In genomic region chr1:109980324-109981127, GRCh38 we compare ENCODE assay signal across 9 cellular contexts. TPM values are rescaled to one million over a fixed set of nuclear protein-coding genes. Genes with fewer than 3 reads are reported as not detected.
DNase-seq lines count a peak whose midpoint lies in the region; ATAC-seq and TF ChIP-seq lines count a peak whose summit lies in the region.
"Had no signal": no experiment of that assay in that cellular context is flagged by ENCODE, and none has a peak within 500 bp of the region (broad histone marks: within the 10 kb centered on the region; RNA-seq: fewer than 3 reads in every experiment).

No MANE protein-coding gene starts in this region.

- POLR2A ChIA-PET in activated CD4-positive, alpha-beta memory T cell treated with anti-CD3 and anti-CD28 coated beads, Interleukin-2, amount 10 ng/mL, durations not matched to agents 7 days and 5 days (lab: Charles Lee): interaction anchor here (1.1 kb wide), 1 partner anchor 204 kb away, joined by 4 read pairs; no protein-coding TSS in a partner anchor

- peak overlapping the region; percentile 17 for H3K4me2 ChIP-seq in GM23248 (ENCODE audit: unreplicated experiment)

- peaks cover 24% of the 10 kb centered on the region for H3F3A ChIP-seq in GM23248 (ENCODE audit: insufficient read depth)

- H3K9me3 ChIP-seq in GM23248 (ENCODE audit: low read depth): no peaks in the 10 kb centered on the region

- H3K4me3 Mint-ChIP-seq in activated CD4-positive, alpha-beta memory T cell treated with anti-CD3 and anti-CD28 coated beads, Interleukin-2, amount 10 ng/mL, durations not matched to agents 7 days and 5 days: no peak overlapping the region
- H3K4me3 Mint-ChIP-seq: activated CD8-positive, alpha-beta memory T cell treated with anti-CD3 and anti-CD28 coated beads, Interleukin-2, amount 10 ng/mL, durations not matched to agents 7 days and 5 days had no signal

- DNase-seq in AG10803 (ENCODE audit: low read depth) (no peak), GM23248 (no peak), left colon (peak; percentile 47 to 70)
- peak; percentile 39 for DNase-seq in activated CD4-positive, alpha-beta memory T cell treated with anti-CD3 and anti-CD28 coated beads, Interleukin-2, amount 10 ng/mL, durations not matched to agents 7 days and 5 days
- DNase-seq in effector CD8-positive, alpha-beta T cell (lab: John Stamatoyannopoulos, UW): no peak
- DNase-seq: activated CD8-positive, alpha-beta memory T cell treated with anti-CD3 and anti-CD28 coated beads, Interleukin-2, amount 10 ng/mL, durations not matched to agents 7 days and 5 days had no signal

- peak; percentile 51 for TF ChIP-seq CTCF in AG10803 (conservative IDR thresholded peaks at IDR 0.05; ENCODE audit: low read length)

- H3K4me3 ChIP-seq in AG10803 (ENCODE audit: low read length) (no peak overlapping the region), GM23248 (no peak overlapping the region)

- no peaks in the 10 kb centered on the region for H3K36me3 Mint-ChIP-seq in activated CD4-positive, alpha-beta memory T cell treated with anti-CD3 and anti-CD28 coated beads, Interleukin-2, amount 10 ng/mL, durations not matched to agents 7 days and 5 days (ENCODE audit: low read depth)
- H3K36me3 Mint-ChIP-seq: activated CD8-positive, alpha-beta memory T cell treated with anti-CD3 and anti-CD28 coated beads, Interleukin-2, amount 10 ng/mL, durations not matched to agents 7 days and 5 days had no signal

- in situ Hi-C loops in GM23248 (cut with MboI): loop anchor here (10.0 kb wide), 2 partner anchors 336 to 436 kb away; partner anchors contain the start of gene GNAI3

- no peaks in the 10 kb centered on the region for H3K9me2 ChIP-seq in GM23248 (ENCODE audit: insufficient read depth)

- H3K9ac ChIP-seq in GM23248: peak overlapping the region; percentile 27; the same call in 1 of the 2 replicates

- H3K4me1 Mint-ChIP-seq in activated CD4-positive, alpha-beta memory T cell treated with anti-CD3 and anti-CD28 coated beads, Interleukin-2, amount 10 ng/mL, durations not matched to agents 7 days and 5 days: peaks cover 11% of the 10 kb centered on the region

- peak; percentile 31 for ATAC-seq in left colon
- ATAC-seq in HG03196 (IDR thresholded peaks at IDR 0.05; ENCODE audit: unreplicated experiment): no peak
- ATAC-seq in GM19328 (IDR thresholded peaks at IDR 0.05; ENCODE audit: unreplicated experiment): no peak
- ATAC-seq in HG02852 (IDR thresholded peaks at IDR 0.05; ENCODE audit: unreplicated experiment): no peak
- ATAC-seq: activated CD8-positive, alpha-beta memory T cell treated with anti-CD3 and anti-CD28 coated beads, Interleukin-2, amount 10 ng/mL, durations not matched to agents 7 days and 5 days had no signal

- H3K27me3 ChIP-seq in GM23248 (replicated peaks; ENCODE audit: insufficient read depth): no peaks in the 10 kb centered on the region

- peaks cover 6% of the 10 kb centered on the region for H3K79me2 ChIP-seq in GM23248 (ENCODE audit: insufficient read depth)

- peaks cover 56% of the 10 kb centered on the region for H3K4me1 ChIP-seq in GM23248 (ENCODE audit: insufficient read depth)

- H3K27ac ChIP-seq in GM23248: peak overlapping the region; percentile 65

- no peak overlapping the region for H3K27ac Mint-ChIP-seq in activated CD4-positive, alpha-beta memory T cell treated with anti-CD3 and anti-CD28 coated beads, Interleukin-2, amount 10 ng/mL, durations not matched to agents 7 days and 5 days
- H3K27ac Mint-ChIP-seq: activated CD8-positive, alpha-beta memory T cell treated with anti-CD3 and anti-CD28 coated beads, Interleukin-2, amount 10 ng/mL, durations not matched to agents 7 days and 5 days had no signal

- H3K27me3 Mint-ChIP-seq in activated CD4-positive, alpha-beta memory T cell treated with anti-CD3 and anti-CD28 coated beads, Interleukin-2, amount 10 ng/mL, durations not matched to agents 7 days and 5 days: peaks cover 9% of the 10 kb centered on the region
- H3K27me3 Mint-ChIP-seq: activated CD8-positive, alpha-beta memory T cell treated with anti-CD3 and anti-CD28 coated beads, Interleukin-2, amount 10 ng/mL, durations not matched to agents 7 days and 5 days had no signal

- H2AFZ ChIP-seq in GM23248: no peak overlapping the region

- intact Hi-C loops in left colon (cut with DNase I, micrococcal nuclease): loop anchor here (5.0 to 10.0 kb wide), 2 partner anchors 203 to 436 kb away; partner anchors contain the start of gene GNAI3 (in 1 of the 2)

- H3K36me3 ChIP-seq in GM23248 (ENCODE audit: low read depth): no peaks in the 10 kb centered on the region

- H3K9me3 Mint-ChIP-seq in activated CD4-positive, alpha-beta memory T cell treated with anti-CD3 and anti-CD28 coated beads, Interleukin-2, amount 10 ng/mL, durations not matched to agents 7 days and 5 days: no peaks in the 10 kb centered on the region

- CTCF ChIA-PET in activated CD4-positive, alpha-beta memory T cell treated with anti-CD3 and anti-CD28 coated beads, Interleukin-2, amount 10 ng/mL, durations not matched to agents 7 days and 5 days (lab: Charles Lee): interaction anchor here (0.6 to 14.6 kb wide), 8 partner anchors 13 to 435 kb away, joined by 3 to 655 read pairs (median 4); partner anchors contain the start of gene GSTM4

- 73 to 74% methylated on average over 7 to 8 of the region's 8 CpGs for WGBS in GM23248 (ENCODE audit: low coverage in 1 of 2, low lambda C conversion rate in 2 of 2, missing lambda C conversion rate in 2 of 2), 2 experiments

- no peaks in the 10 kb centered on the region for H4K20me1 ChIP-seq in GM23248 (ENCODE audit: insufficient read depth)

RNA-seq across cellular contexts. Expression of gene AHCYL1, which starts 4.0 kb away (rescaled TPM):
- total RNA-seq in GM23248 (2014; rRNA removed; shearing (Covaris generic)): 47.6 and 49.3 TPM in 2 replicates
- 71.0 and 72.6 TPM in 2 replicates for polyA plus RNA-seq in GM23248 (2016; fragmentation: Nextera tagmentation; extraction: Ambion mirVana)
- 10 to 100 TPM; 56.5 to 57.0 TPM for total RNA-seq in activated CD4-positive, alpha-beta memory T cell treated with anti-CD3 and anti-CD28 coated beads, Interleukin-2, amount 10 ng/mL, durations not matched to agents 7 days and 5 days
- total RNA-seq in left colon: 10 to 100 TPM; 90.7 to 95.1 TPM

RNA-seq across cellular contexts. Expression of gene STRIP1, which starts 53.9 kb away (rescaled TPM):
- total RNA-seq in GM23248 (2014; rRNA removed; shearing (Covaris generic)): 41.9 and 49.9 TPM in 2 replicates
- 21.3 and 24.4 TPM in 2 replicates for polyA plus RNA-seq in GM23248 (2016; fragmentation: Nextera tagmentation; extraction: Ambion mirVana)
- 10 to 100 TPM; 34.1 to 34.7 TPM for total RNA-seq in activated CD4-positive, alpha-beta memory T cell treated with anti-CD3 and anti-CD28 coated beads, Interleukin-2, amount 10 ng/mL, durations not matched to agents 7 days and 5 days
- 10 to 100 TPM; 34.0 to 38.2 TPM for total RNA-seq in left colon

Comparison
In these comparisons a context has a peak if more than half of its experiments do, and no peak if none do; other contexts are left out.
1. DNase-seq: peak in activated CD4-positive, alpha-beta memory T cell treated with anti-CD3 and anti-CD28 coated beads, Interleukin-2, amount 10 ng/mL, durations not matched to agents 7 days and 5 days (single experiment) and left colon (2 of 2); none in AG10803 (single experiment), GM23248 (single experiment) and effector CD8-positive, alpha-beta T cell (single experiment).